In genomic region chr16:89322381-89323119, GRCh38 we compare ENCODE assay signal across 1 cellular context.
TF ChIP-seq lines count a peak whose summit lies in the region.

No MANE protein-coding gene starts in this region.

TF ChIP-seq in HepG2, 621 proteins besides CTCF, POLR2A, EP300 and RAD21 (continued from another document and continues in another):
- TF ChIP-seq ZNF800 (CRISPR knock-in tag; IDR thresholded peaks at IDR 0.05) (no peak), ZNF138 (CRISPR knock-in tag; IDR thresholded peaks at IDR 0.05; ENCODE audit: low read depth) (no peak), HOXA3 (CRISPR knock-in tag; IDR thresholded peaks at IDR 0.05) (peak; percentile 21; the same call in 1 of the 2 replicates), KLF13 (CRISPR knock-in tag; IDR thresholded peaks at IDR 0.05) (no peak), ZBTB37 (CRISPR knock-in tag; IDR thresholded peaks at IDR 0.05) (no peak), GABPB1 (CRISPR knock-in tag; IDR thresholded peaks at IDR 0.05) (peak; percentile 54), PHB2 (IDR thresholded peaks at IDR 0.05; ENCODE audit: partially characterized antibody) (no peak), ZNF646 (CRISPR knock-in tag; IDR thresholded peaks at IDR 0.05) (no peak), ZBTB4 (CRISPR knock-in tag; IDR thresholded peaks at IDR 0.05; ENCODE audit: borderline replicate concordance) (peak; percentile 46; the same call in 1 of the 2 replicates), ZNF558 (CRISPR knock-in tag; IDR thresholded peaks at IDR 0.05; ENCODE audit: borderline replicate concordance) (no peak), MAZ (IDR thresholded peaks at IDR 0.05; ENCODE audit: borderline replicate concordance, low read depth, low read length) (peak; percentile 76; the same call in 1 of the 2 replicates), MAZ (CRISPR knock-in tag; IDR thresholded peaks at IDR 0.05; ENCODE audit: low read depth) (no peak), ZNF777 (CRISPR knock-in tag; IDR thresholded peaks at IDR 0.05) (no peak), HOXA7 (CRISPR knock-in tag; IDR thresholded peaks at IDR 0.05) (no peak), ATF4 (CRISPR knock-in tag; IDR thresholded peaks at IDR 0.05) (no peak), CEBPZ (IDR thresholded peaks at IDR 0.05; ENCODE audit: low read length) (no peak), NKX3-1 (CRISPR knock-in tag; IDR thresholded peaks at IDR 0.05) (no peak), IRF1 (CRISPR knock-in tag; IDR thresholded peaks at IDR 0.05; ENCODE audit: low read depth) (no peak), KAT2B (IDR thresholded peaks at IDR 0.05; ENCODE audit: borderline replicate concordance, low read depth, low read length) (no peak), ZNF687 (CRISPR knock-in tag; IDR thresholded peaks at IDR 0.05) (peak; percentile 72), KDM5A (IDR thresholded peaks at IDR 0.05; ENCODE audit: borderline replicate concordance, low read length) (no peak), NR3C1 (CRISPR knock-in tag; IDR thresholded peaks at IDR 0.05) (no peak), SMYD3 (CRISPR knock-in tag; IDR thresholded peaks at IDR 0.05) (no peak), STAG1 (CRISPR knock-in tag; IDR thresholded peaks at IDR 0.05) (no peak), TARDBP (CRISPR knock-in tag; IDR thresholded peaks at IDR 0.05) (0 out of 2 replicates have a peak, but pooled peaks have one; percentile 29)
- TF ChIP-seq, protein P1, sequence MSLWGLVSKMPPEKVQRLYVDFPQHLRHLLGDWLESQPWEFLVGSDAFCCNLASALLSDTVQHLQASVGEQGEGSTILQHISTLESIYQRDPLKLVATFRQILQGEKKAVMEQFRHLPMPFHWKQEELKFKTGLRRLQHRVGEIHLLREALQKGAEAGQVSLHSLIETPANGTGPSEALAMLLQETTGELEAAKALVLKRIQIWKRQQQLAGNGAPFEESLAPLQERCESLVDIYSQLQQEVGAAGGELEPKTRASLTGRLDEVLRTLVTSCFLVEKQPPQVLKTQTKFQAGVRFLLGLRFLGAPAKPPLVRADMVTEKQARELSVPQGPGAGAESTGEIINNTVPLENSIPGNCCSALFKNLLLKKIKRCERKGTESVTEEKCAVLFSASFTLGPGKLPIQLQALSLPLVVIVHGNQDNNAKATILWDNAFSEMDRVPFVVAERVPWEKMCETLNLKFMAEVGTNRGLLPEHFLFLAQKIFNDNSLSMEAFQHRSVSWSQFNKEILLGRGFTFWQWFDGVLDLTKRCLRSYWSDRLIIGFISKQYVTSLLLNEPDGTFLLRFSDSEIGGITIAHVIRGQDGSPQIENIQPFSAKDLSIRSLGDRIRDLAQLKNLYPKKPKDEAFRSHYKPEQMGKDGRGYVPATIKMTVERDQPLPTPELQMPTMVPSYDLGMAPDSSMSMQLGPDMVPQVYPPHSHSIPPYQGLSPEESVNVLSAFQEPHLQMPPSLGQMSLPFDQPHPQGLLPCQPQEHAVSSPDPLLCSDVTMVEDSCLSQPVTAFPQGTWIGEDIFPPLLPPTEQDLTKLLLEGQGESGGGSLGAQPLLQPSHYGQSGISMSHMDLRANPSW (CRISPR knock-in tag; IDR thresholded peaks at IDR 0.05; ENCODE audit: borderline replicate concordance): no peak
